Comparison of ENCODE assay signal across 8 cellular contexts in the genomic region with DNA sequence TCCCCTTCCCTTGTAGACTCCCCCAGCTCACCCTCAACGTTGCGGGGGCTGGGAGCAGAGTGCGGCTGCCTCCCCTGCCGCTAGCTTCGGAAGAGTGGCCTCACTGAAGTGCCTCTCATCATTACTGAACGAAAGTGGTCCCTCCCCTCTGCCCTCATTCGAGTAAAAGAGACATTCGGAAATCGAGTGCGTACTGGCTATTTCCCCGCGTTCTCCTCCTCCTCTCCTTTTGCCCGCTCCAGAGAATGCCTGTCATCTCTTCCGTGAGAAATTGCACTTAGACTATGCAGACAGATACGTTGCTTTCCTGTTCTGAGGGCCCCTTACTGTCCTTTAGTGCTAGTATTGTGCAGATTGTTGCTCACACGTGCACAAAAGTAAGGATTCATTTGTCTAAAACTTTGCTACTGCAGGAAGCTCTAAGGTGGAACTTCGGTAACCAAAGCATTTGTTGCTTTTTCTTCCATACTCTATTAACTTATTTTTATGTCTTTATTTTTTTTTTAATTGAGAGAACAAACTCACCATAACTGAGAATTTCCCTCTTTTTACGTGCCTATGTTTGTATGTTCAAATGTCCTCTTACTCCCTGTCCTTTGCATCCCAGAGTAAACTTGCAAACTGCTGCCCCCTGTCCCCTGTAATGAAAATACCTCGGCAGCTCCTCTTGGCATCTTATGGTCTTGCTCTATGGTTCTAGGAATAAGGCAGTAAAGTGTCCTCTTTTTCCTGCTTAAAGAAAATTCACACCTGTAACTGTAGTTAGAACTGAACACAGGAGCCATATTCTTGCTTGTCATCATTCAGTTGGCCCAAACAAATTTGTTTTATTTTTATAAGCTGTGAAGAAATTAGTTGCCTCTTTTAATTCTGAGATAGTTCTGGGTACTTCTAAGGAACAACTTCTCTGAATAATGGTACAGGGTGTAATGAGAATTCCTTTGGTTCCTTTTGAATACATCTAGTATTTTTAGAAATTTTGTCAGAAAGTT. TPM values are rescaled to one million over a fixed set of nuclear protein-coding genes. Genes with fewer than 3 reads are reported as not detected.
A peak's percentile ranks its signal among the peaks of the same experiment; 100 is the strongest.
DNase-seq lines count a peak whose midpoint lies in the region; ATAC-seq and TF ChIP-seq lines count a peak whose summit lies in the region.

No MANE protein-coding gene starts in this region.

- DNase-seq in DMS53 treated with DMSO at 0.1 percent for 48 hours (lab: John Stamatoyannopoulos, UW; ENCODE audit: unreplicated experiment) = peak; percentile 39
- peak; percentile 41 to 55 for DNase-seq in HL-60 (ENCODE audit: low read depth in 1 of 2, low spot score in 1 of 2)
- peak; percentile 62 for DNase-seq in NOMO-1 treated with DMSO at 0.1 percent for 48 hours (lab: John Stamatoyannopoulos, UW; ENCODE audit: unreplicated experiment)
- DNase-seq in activated naive CD4-positive, alpha-beta T cell treated with anti-CD3 and anti-CD28 coated beads for 36 hours = peak; percentile 51
- DNase-seq in germinal center (ENCODE audit: low spot score) = peak; percentile 33
- peak in 32 of 56 donors; percentile 0 to 64 (median 16) for DNase-seq in nucleus accumbens (lab: John Stamatoyannopoulos, UW)

- peaks cover 34% of the 10 kb centered on the region for H3K4me1 Mint-ChIP-seq in activated naive CD4-positive, alpha-beta T cell treated with anti-CD3 and anti-CD28 coated beads for 36 hours (ENCODE audit: low read depth)

- no peaks in the 10 kb centered on the region for H3K27me3 ChIP-seq in HL-60 (ENCODE audit: insufficient read depth, poor library complexity, severe bottlenecking)

- peaks cover 2% of the 10 kb centered on the region for H3K27me3 Mint-ChIP-seq in activated naive CD4-positive, alpha-beta T cell treated with anti-CD3 and anti-CD28 coated beads for 36 hours (ENCODE audit: low read depth)

- peak overlapping the region; percentile 86 for H3K4me3 ChIP-seq in HL-60 (replicated peaks; ENCODE audit: insufficient read depth, low read length)

- peak overlapping the region; percentile 77 for H3K27ac Mint-ChIP-seq in activated naive CD4-positive, alpha-beta T cell treated with anti-CD3 and anti-CD28 coated beads for 36 hours

- CTCF ChIA-PET in activated naive CD4-positive, alpha-beta T cell treated with anti-CD3 and anti-CD28 coated beads for 36 hours (lab: Charles Lee) = interaction anchor here (0.6 to 1.8 kb wide), 8 partner anchors 14 to 250 kb away, joined by 3 to 7 read pairs (median 4); no protein-coding TSS in a partner anchor

- peak; percentile 21 for TF ChIP-seq CTCF in HL-60 (IDR thresholded peaks at IDR 0.05; ENCODE audit: insufficient read depth, low read length)

- ATAC-seq in GM19438 (IDR thresholded peaks at IDR 0.05; ENCODE audit: low read depth, unreplicated experiment) (peak; percentile 32), GM19467 (IDR thresholded peaks at IDR 0.05; ENCODE audit: unreplicated experiment) (no peak)

- peak overlapping the region; percentile 85 for H3K27ac ChIP-seq in HL-60 (replicated peaks)

- intact Hi-C loops in activated naive CD4-positive, alpha-beta T cell treated with anti-CD3 and anti-CD28 coated beads for 36 hours (cut with micrococcal nuclease) = loop anchor here (1.0 to 5.0 kb wide), 4 partner anchors 62 to 1735 kb away; partner anchors contain the start of genes PACRG and PRKN

- H3K4me3 Mint-ChIP-seq in activated naive CD4-positive, alpha-beta T cell treated with anti-CD3 and anti-CD28 coated beads for 36 hours = peak overlapping the region; percentile 87

- no peaks in the 10 kb centered on the region for H3K9me3 Mint-ChIP-seq in activated naive CD4-positive, alpha-beta T cell treated with anti-CD3 and anti-CD28 coated beads for 36 hours

- H3K36me3 Mint-ChIP-seq in activated naive CD4-positive, alpha-beta T cell treated with anti-CD3 and anti-CD28 coated beads for 36 hours (ENCODE audit: low read depth) = peaks cover 6% of the 10 kb centered on the region

RNA-seq across cellular contexts. Expression of gene MAP3K4, which starts 1.1 kb away (rescaled TPM):
- total RNA-seq in activated naive CD4-positive, alpha-beta T cell treated with anti-CD3 and anti-CD28 coated beads for 36 hours = 10 to 100 TPM; 36.0 to 42.6 TPM
